In genomic region chr1:100131623-100132022, GRCh38 we compare ENCODE assay signal across 9 cellular contexts. TPM values are rescaled to one million over a fixed set of nuclear protein-coding genes. Genes with fewer than 3 reads are reported as not detected.
DNase-seq lines count a peak whose midpoint lies in the region; ATAC-seq, FAIRE-seq and TF ChIP-seq lines count a peak whose summit lies in the region.
"Had no signal": no experiment of that assay in that cellular context is flagged by ENCODE, and none has a peak within 500 bp of the region (broad histone marks: within the 10 kb centered on the region; RNA-seq: fewer than 3 reads in every experiment).

No MANE protein-coding gene starts in this region.

- no peaks in the 10 kb centered on the region for H3K27me3 ChIP-seq in BLaER1
- no peaks in the 10 kb centered on the region for H3K27me3 ChIP-seq in astrocyte (ENCODE audit: insufficient read depth, low read length)
- no peaks in the 10 kb centered on the region for H3K27me3 ChIP-seq in body of pancreas

- H3K79me2 ChIP-seq in astrocyte (ENCODE audit: insufficient read depth, low read length), result peaks cover 81% of the 10 kb centered on the region

- ATAC-seq in HG03045 (IDR thresholded peaks at IDR 0.05; ENCODE audit: unreplicated experiment), result no peak
- no peak for ATAC-seq in body of pancreas

- H3K4me1 ChIP-seq in BLaER1 (peaks cover 35% of the 10 kb centered on the region), astrocyte (ENCODE audit: insufficient read depth, low read length) (peaks cover 3% of the 10 kb centered on the region), body of pancreas (peaks cover 23% of the 10 kb centered on the region)

- H3K9me3 Mint-ChIP-seq in astrocyte (ENCODE audit: unreplicated experiment), result no peaks in the 10 kb centered on the region
- no peaks in the 10 kb centered on the region for H3K9me3 Mint-ChIP-seq in mesothelial cell of epicardium

- H3K27ac Mint-ChIP-seq in astrocyte (ENCODE audit: unreplicated experiment) (no peak overlapping the region), mesothelial cell of epicardium (peak overlapping the region; percentile 100)

- H4K20me1 ChIP-seq in BLaER1 (0 out of 2 replicates have a peak, but pooled peaks cover 3% of the 10 kb centered on the region), astrocyte (ENCODE audit: insufficient read depth, low read length) (no peaks in the 10 kb centered on the region)

- 64 to 72% methylated on average over 8 of the region's 8 CpGs for WGBS in body of pancreas, 2 donors

- H3K4me2 ChIP-seq in BLaER1 (peak overlapping the region; percentile 84), astrocyte (ENCODE audit: low read length) (peak overlapping the region; percentile 81)

- no peak overlapping the region for H2AFZ ChIP-seq in astrocyte (ENCODE audit: low read depth, low read length)

- H3K27me3 Mint-ChIP-seq in astrocyte (ENCODE audit: low read depth, unreplicated experiment) (no peaks in the 10 kb centered on the region), mesothelial cell of epicardium (ENCODE audit: low read depth) (no peaks in the 10 kb centered on the region)

- H3K27ac ChIP-seq in BLaER1 (no peak overlapping the region), astrocyte (ENCODE audit: low read depth, low read length) (no peak overlapping the region), body of pancreas (no peak overlapping the region)

- H3K36me3 ChIP-seq in BLaER1 (peaks cover 2% of the 10 kb centered on the region; the same call in 1 of the 2 replicates), astrocyte (ENCODE audit: insufficient read depth, low read length) (no peaks in the 10 kb centered on the region), body of pancreas (replicated peaks in 1 of 2; ENCODE audit: insufficient read depth in 1 of 2, low read depth in 2 of 2) (no peaks in the 10 kb centered on the region)

- intact Hi-C loops in body of pancreas (cut with DNase I), result loop anchor here (10.0 kb wide), 1 partner anchor 143 kb away; no protein-coding TSS in a partner anchor

- H3K9ac ChIP-seq in BLaER1 (peak overlapping the region; percentile 88; the same call in 1 of the 2 replicates), astrocyte (ENCODE audit: low read length) (peak overlapping the region; percentile 85)

- no peaks in the 10 kb centered on the region for H3K36me3 Mint-ChIP-seq in astrocyte (ENCODE audit: low read depth, unreplicated experiment)
- H3K36me3 Mint-ChIP-seq in mesothelial cell of epicardium, result no peaks in the 10 kb centered on the region

- H3K4me3 ChIP-seq in BLaER1 (peak overlapping the region; percentile 96), astrocyte (ENCODE audit: insufficient read depth, low read depth, low read length) (peak overlapping the region; percentile 96), body of pancreas (no peak overlapping the region)

- TF ChIP-seq POLR2A in body of pancreas (IDR thresholded peaks at IDR 0.05), result no peak

- no peak for DNase-seq in HEK293T (ENCODE audit: extremely low spot score)
- no peak for DNase-seq in astrocyte (ENCODE audit: low read depth)
- DNase-seq in mesothelial cell of epicardium (ENCODE audit: low spot score in 2 of 2, unreplicated experiment in 2 of 2), result no peak
- DNase-seq in NCI-H1436 treated with DMSO at 0.1 percent for 48 hours (lab: John Stamatoyannopoulos, UW), result no peak
- no peak for DNase-seq in D341Med (ENCODE audit: low spot score)
- no peak for DNase-seq in body of pancreas
- DNase-seq: NCI-H526 treated with DMSO at 0.1 percent for 48 hours had no signal

- CTCF ChIA-PET in HEK293T (lab: Yijun Ruan, JAX), result no interaction called here

- H3K9me3 ChIP-seq in BLaER1 (no peaks in the 10 kb centered on the region), astrocyte (ENCODE audit: insufficient read depth, low read depth, low read length) (no peaks in the 10 kb centered on the region), body of pancreas (no peaks in the 10 kb centered on the region)

- H3K4me1 Mint-ChIP-seq in astrocyte (ENCODE audit: low read depth, unreplicated experiment) (peaks cover 5% of the 10 kb centered on the region), mesothelial cell of epicardium (peaks cover 28% of the 10 kb centered on the region)

- no peak for FAIRE-seq in astrocyte (lab: Jason Lieb, UNC)

- POLR2A ChIA-PET in HEK293T (lab: Yijun Ruan, JAX), result no interaction called here

- H3K4me3 Mint-ChIP-seq in astrocyte (ENCODE audit: unreplicated experiment) (peak overlapping the region; percentile 95), mesothelial cell of epicardium (peak overlapping the region; percentile 100)

- no peak for TF ChIP-seq CTCF in astrocyte (IDR thresholded peaks at IDR 0.05; ENCODE audit: insufficient read depth, low read depth, low read length)
- no peak for TF ChIP-seq CTCF in mesothelial cell of epicardium (IDR thresholded peaks at IDR 0.05; ENCODE audit: unreplicated experiment)
- no peak for TF ChIP-seq CTCF in body of pancreas (IDR thresholded peaks at IDR 0.05)

TF ChIP-seq in HEK293T, 16 proteins besides CTCF, POLR2A, EP300 and RAD21:
- TF ChIP-seq L3MBTL2 (conservative IDR thresholded peaks at IDR 0.05) (peak; percentile 52), ZNF384 (IDR thresholded peaks at IDR 0.05) (no peak)

RNA-seq across cellular contexts. Expression of gene SASS6, which starts 1.1 kb away (rescaled TPM):
- 3.6 and 3.7 TPM in 2 replicates for total RNA-seq in astrocyte
- 5.9 to 6.7 TPM (median 6.2 TPM) in 3 replicates for total RNA-seq in mesothelial cell of epicardium
- 1 to 10 TPM; 1.6 to 2.1 TPM for total RNA-seq in body of pancreas

RNA-seq across cellular contexts. Expression of gene TRMT13, which starts 1.3 kb away (rescaled TPM):
- 9.6 and 11.7 TPM in 2 replicates for total RNA-seq in astrocyte
- total RNA-seq in mesothelial cell of epicardium, result 24.7 to 28.5 TPM (median 28.5 TPM) in 3 replicates
- total RNA-seq in body of pancreas, result 10 to 100 TPM; 33.7 to 33.9 TPM

RNA-seq across cellular contexts. Expression of gene LRRC39, which starts 46.4 kb away (rescaled TPM):
- total RNA-seq in astrocyte (0.22 and 0.57 TPM in 2 replicates), mesothelial cell of epicardium (1.7 to 2.0 TPM (median 1.9 TPM) in 3 replicates), body of pancreas (1 to 10 TPM in 1 of 2 donors, not detected in 1; 1.8 TPM)

Comparison
In these comparisons a context has a peak if more than half of its experiments do, and no peak if none do; other contexts are left out.
1. H3K4me3 ChIP-seq: peak in BLaER1 (single experiment) and astrocyte (single experiment); none in body of pancreas (0 of 2).